ENCODE assay signal across 25 cellular contexts in genomic region chr6:85772641-85773040, GRCh38.
DNase-seq lines count a peak whose midpoint lies in the region; ATAC-seq and TF ChIP-seq lines count a peak whose summit lies in the region.
"Had no signal": no experiment of that assay in that cellular context is flagged by ENCODE, and none has a peak within 500 bp of the region (broad histone marks: within the 10 kb centered on the region; RNA-seq: fewer than 3 reads in every experiment).

No MANE protein-coding gene starts in this region.

- no peak overlapping the region for H2BK5ac ChIP-seq in neuronal stem cell (ENCODE audit: low read length)

- no peak overlapping the region for H3K27ac ChIP-seq in neuronal stem cell (replicated peaks; ENCODE audit: low read length)
- H3K27ac ChIP-seq: BLaER1, SJCRH30 had no signal

- H3K9me3 Mint-ChIP-seq in activated naive CD4-positive, alpha-beta T cell treated with anti-CD3 and anti-CD28 coated beads for 36 hours: peaks cover 5% of the 10 kb centered on the region

- DNase-seq in activated naive CD4-positive, alpha-beta T cell treated with anti-CD3 and anti-CD28 coated beads for 36 hours: peak; percentile 6
- no peak for DNase-seq in activated naive CD4-positive, alpha-beta T cell treated with anti-CD3 and anti-CD28 coated beads, Interleukin-2, amount 50 U/mL, for 16 hours
- peak; percentile 25 for DNase-seq in NB4 (ENCODE audit: low read depth)
- no peak for DNase-seq in neuronal stem cell (ENCODE audit: low spot score)
- DNase-seq in stimulated activated naive CD4-positive, alpha-beta T cell treated with Interleukin-2 at 50 U/mL for 16 hours (lab: John Stamatoyannopoulos, UW): no peak
- DNase-seq: CD4-positive, CD25-positive, alpha-beta regulatory T cell; DMS79; GF-D8; IMR-90; KG1; NCI-H1092; NCI-H1417 treated with DMSO at 0.1 percent for 48 hours; NCI-H187 treated with DMSO at 0.1 percent for 48 hours; NCI-H2171 treated with DMSO at 0.1 percent for 48 hours; NCI-H345; NCI-H510A treated with DMSO at 0.1 percent for 48 hours; NCI-H774; NK-92 treated with Interleukin-12 subunit alpha and Interleukin-12 subunit beta, amount 100 ng/mL, for 24 hours; PC-3; SJCRH30 had no signal

- H3K9me3 ChIP-seq in neuronal stem cell (replicated peaks in 1 of 2; ENCODE audit: control insufficient read depth in 2 of 2, insufficient read depth in 1 of 2, low read depth in 1 of 2, low read length in 2 of 2): peaks cover 0 to 2% of the 10 kb centered on the region in 2 donors
- H3K9me3 ChIP-seq: BLaER1, SJCRH30 had no signal

- WGBS in neuronal stem cell (ENCODE audit: extremely low coverage in 2 of 2, insufficient read length in 2 of 2, insufficient replicate concordance in 1 of 2), 2 donors: no CpG with 5 or more reads among the region's 2 CpGs

- no peak overlapping the region for H3K4me3 Mint-ChIP-seq in activated naive CD4-positive, alpha-beta T cell treated with anti-CD3 and anti-CD28 coated beads for 36 hours
- H3K4me3 Mint-ChIP-seq: CD4-positive, CD25-positive, alpha-beta regulatory T cell had no signal

- no peak overlapping the region for H4K91ac ChIP-seq in neuronal stem cell (ENCODE audit: low read depth, low read length, poor library complexity)

- H3K27me3 ChIP-seq in neuronal stem cell (ENCODE audit: control insufficient read depth in 3 of 3, insufficient read depth in 3 of 3, low read depth in 1 of 3, low read length in 3 of 3): no peaks in the 10 kb centered on the region
- H3K27me3 ChIP-seq: BLaER1, SJCRH30 had no signal

- intact Hi-C loops in activated naive CD4-positive, alpha-beta T cell treated with anti-CD3 and anti-CD28 coated beads for 36 hours (cut with micrococcal nuclease): no loop called here

- H3K14ac ChIP-seq in neuronal stem cell (ENCODE audit: low read length): no peak overlapping the region

- H2BK120ac ChIP-seq in neuronal stem cell (ENCODE audit: low read depth, low read length): no peak overlapping the region

- no peaks in the 10 kb centered on the region for H3K79me1 ChIP-seq in neuronal stem cell (ENCODE audit: low read depth, low read length)

- peaks cover 14% of the 10 kb centered on the region for H3K27me3 Mint-ChIP-seq in activated naive CD4-positive, alpha-beta T cell treated with anti-CD3 and anti-CD28 coated beads for 36 hours (ENCODE audit: low read depth)

- H2BK12ac ChIP-seq in neuronal stem cell (ENCODE audit: low read length): no peak overlapping the region

- TF ChIP-seq CTCF in NB4 (IDR thresholded peaks at IDR 0.05; ENCODE audit: low read depth, low read length): no peak

- H2BK15ac ChIP-seq in neuronal stem cell (ENCODE audit: low read length): no peak overlapping the region

- peaks cover 0 to 3% of the 10 kb centered on the region in 2 donors for H3K4me1 ChIP-seq in neuronal stem cell (ENCODE audit: control insufficient read depth in 2 of 2, insufficient read depth in 1 of 2, low read depth in 1 of 2, low read length in 2 of 2)
- H3K4me1 ChIP-seq: BLaER1, SJCRH30 had no signal

- H3K9ac ChIP-seq in neuronal stem cell (ENCODE audit: low read depth, low read length, poor library complexity): peak overlapping the region; percentile 1
- H3K9ac ChIP-seq: BLaER1 had no signal

- H3K18ac ChIP-seq in neuronal stem cell (ENCODE audit: low read length): no peak overlapping the region

- ATAC-seq in GM19328 (IDR thresholded peaks at IDR 0.05; ENCODE audit: unreplicated experiment) (no peak), GM21723 (IDR thresholded peaks at IDR 0.05; ENCODE audit: unreplicated experiment) (no peak)
- ATAC-seq: PC-3, Right ventricle myocardium inferior, SK-N-SH treated with all-trans-retinoic acid at 6 μM for 48 hours had no signal

- H3K36me3 Mint-ChIP-seq in activated naive CD4-positive, alpha-beta T cell treated with anti-CD3 and anti-CD28 coated beads for 36 hours (ENCODE audit: low read depth): no peaks in the 10 kb centered on the region
- H3K36me3 Mint-ChIP-seq: CD4-positive, CD25-positive, alpha-beta regulatory T cell had no signal

- TF ChIP-seq POLR2A in NB4 (IDR thresholded peaks at IDR 0.05; ENCODE audit: extremely low read depth, insufficient read length): no peak

- no peak overlapping the region for H3K4ac ChIP-seq in neuronal stem cell (ENCODE audit: low read length)

- no peaks in the 10 kb centered on the region for H3K4me1 Mint-ChIP-seq in activated naive CD4-positive, alpha-beta T cell treated with anti-CD3 and anti-CD28 coated beads for 36 hours (ENCODE audit: low read depth)
- H3K4me1 Mint-ChIP-seq: CD4-positive, CD25-positive, alpha-beta regulatory T cell had no signal

- H3K4me2 ChIP-seq in neuronal stem cell (ENCODE audit: insufficient read depth, low read length, poor library complexity, severe bottlenecking): no peak overlapping the region
- H3K4me2 ChIP-seq: BLaER1 had no signal

- no peak overlapping the region for H4K8ac ChIP-seq in neuronal stem cell (ENCODE audit: low read depth, low read length)

- H2AK5ac ChIP-seq in neuronal stem cell (ENCODE audit: low read depth, low read length): no peak overlapping the region

- no peak overlapping the region for H3K4me3 ChIP-seq in NB4 (ENCODE audit: low read depth, low read length)
- H3K4me3 ChIP-seq in neuronal stem cell (ENCODE audit: low read length in 2 of 2): no peak overlapping the region
- H3K4me3 ChIP-seq: BLaER1, SJCRH30 had no signal

- CTCF ChIA-PET in activated naive CD4-positive, alpha-beta T cell treated with anti-CD3 and anti-CD28 coated beads for 36 hours (lab: Charles Lee): no interaction called here

- H3K36me3 ChIP-seq in neuronal stem cell (replicated peaks in 1 of 2; ENCODE audit: control insufficient read depth in 2 of 2, insufficient read depth in 2 of 2, low read length in 2 of 2): no peaks in the 10 kb centered on the region
- H3K36me3 ChIP-seq: BLaER1, SJCRH30 had no signal

- H3K23ac ChIP-seq in neuronal stem cell (ENCODE audit: low read depth, low read length, poor library complexity): no peak overlapping the region

- no peak overlapping the region for H2AFZ ChIP-seq in neuronal stem cell (ENCODE audit: low read length)

- H3K27ac Mint-ChIP-seq in activated naive CD4-positive, alpha-beta T cell treated with anti-CD3 and anti-CD28 coated beads for 36 hours: no peak overlapping the region
- H3K27ac Mint-ChIP-seq: CD4-positive, CD25-positive, alpha-beta regulatory T cell had no signal

Comparison
In these comparisons a context has a peak if more than half of its experiments do, and no peak if none do; other contexts are left out.
1. DNase-seq: peak in activated naive CD4-positive, alpha-beta T cell treated with anti-CD3 and anti-CD28 coated beads for 36 hours (single experiment) and NB4 (single experiment); none in activated naive CD4-positive, alpha-beta T cell treated with anti-CD3 and anti-CD28 coated beads, Interleukin-2, amount 50 U/mL, for 16 hours (single experiment), neuronal stem cell (single experiment) and stimulated activated naive CD4-positive, alpha-beta T cell treated with Interleukin-2 at 50 U/mL for 16 hours (single experiment).